In the genomic region with DNA sequence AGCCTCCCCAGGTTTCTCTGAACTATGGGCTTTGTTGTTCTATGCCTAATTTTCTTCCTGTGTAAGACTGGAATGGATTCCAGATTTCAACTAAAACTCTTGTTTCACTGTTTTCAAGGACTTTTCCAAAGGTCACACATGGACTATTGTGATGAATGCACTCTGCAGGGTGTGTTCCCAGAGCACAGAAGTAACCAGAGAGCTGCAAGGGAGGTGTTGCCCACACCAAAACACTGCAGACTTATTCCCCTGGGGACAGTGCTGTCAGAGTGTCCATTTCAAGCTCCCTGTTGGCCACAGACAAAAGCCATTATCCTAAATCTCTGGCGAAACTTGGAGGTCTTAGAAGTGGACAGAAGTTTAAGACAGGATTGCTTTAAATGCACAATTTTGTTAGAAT, we compare ENCODE assay signal across 26 cellular contexts.
DNase-seq lines count a peak whose midpoint lies in the region; ATAC-seq and TF ChIP-seq lines count a peak whose summit lies in the region.
"Had no signal": no experiment of that assay in that cellular context is flagged by ENCODE, and none has a peak within 500 bp of the region (broad histone marks: within the 10 kb centered on the region; RNA-seq: fewer than 3 reads in every experiment).

No MANE protein-coding gene starts in this region.

- peak; percentile 45 for DNase-seq in NCI-H2107 treated with DMSO at 0.1 percent for 48 hours (lab: John Stamatoyannopoulos, UW; ENCODE audit: unreplicated experiment)
- DNase-seq in glutamatergic neuron = no peak
- peak; percentile 59 for DNase-seq in pons (ENCODE audit: low spot score)
- DNase-seq in CD4-positive, alpha-beta T cell = no peak
- no peak for DNase-seq in kidney glomerular epithelial cell (lab: John Stamatoyannopoulos, UW)
- DNase-seq: activated B cell treated with CpG ODN at 0.5 μM for 24 hours; activated CD4-positive, alpha-beta memory T cell treated with anti-CD3 and anti-CD28 coated beads, Interleukin-2, amount 10 ng/mL, durations not matched to agents 7 days and 5 days; activated gamma-delta T cell; activated naive CD8-positive, alpha-beta T cell treated with anti-CD3 and anti-CD28 coated beads, Interleukin-2, amount 50 U/mL, for 24 hours; activated T-cell treated with anti-CD3 and anti-CD28 coated beads for 4 hours; body of pancreas; CD8-positive, alpha-beta memory T cell; effector memory CD8-positive, alpha-beta T cell; KG1; left cardiac atrium; MV-4-11; naive thymus-derived CD8-positive, alpha-beta T cell; NCI-H187 treated with DMSO at 0.1 percent for 48 hours; NCI-H510A; posterior cingulate gyrus; RPMI8226; T1000 had no signal

- CTCF ChIA-PET in HEK293 (lab: Yijun Ruan, JAX) = no interaction called here
- CTCF ChIA-PET in CD4-positive, alpha-beta T cell (lab: Charles Lee) = no interaction called here

- no peak for ATAC-seq in CD4-positive, alpha-beta T cell (ENCODE audit: poor library complexity)
- ATAC-seq in GM18873 (IDR thresholded peaks at IDR 0.05; ENCODE audit: low FRiP score, unreplicated experiment) = no peak
- ATAC-seq: activated naive CD8-positive, alpha-beta T cell treated with anti-CD3 and anti-CD28 coated beads, Interleukin-2, amount 50 U/mL, for 24 hours; body of pancreas; effector memory CD8-positive, alpha-beta T cell; esophagus mucosa; naive thymus-derived CD8-positive, alpha-beta T cell; stimulated activated effector memory CD8-positive, alpha-beta T cell treated with anti-CD3 and anti-CD28 coated beads, Interleukin-12 subunit alpha, Interleukin-12 subunit beta, amount 100 ng/mL, for 72 hours had no signal

- H3K4me1 Mint-ChIP-seq in glutamatergic neuron (ENCODE audit: low read depth, unreplicated experiment) = peaks cover 18% of the 10 kb centered on the region
- no peaks in the 10 kb centered on the region for H3K4me1 Mint-ChIP-seq in CD4-positive, alpha-beta T cell (ENCODE audit: low read depth)
- H3K4me1 Mint-ChIP-seq: activated naive CD8-positive, alpha-beta T cell treated with anti-CD3 and anti-CD28 coated beads, Interleukin-2, amount 50 U/mL, for 24 hours; CD8-positive, alpha-beta memory T cell; stimulated activated effector memory CD8-positive, alpha-beta T cell treated with anti-CD3 and anti-CD28 coated beads, Interleukin-12 subunit alpha, Interleukin-12 subunit beta, amount 100 ng/mL, for 72 hours had no signal

- POLR2A ChIA-PET in HEK293 (lab: Yijun Ruan, JAX) = no interaction called here
- POLR2A ChIA-PET in CD4-positive, alpha-beta T cell (lab: Charles Lee) = no interaction called here

- H3K27ac ChIP-seq in HEK293 (ENCODE audit: extremely low read depth, low read depth, low read length) = no peak overlapping the region
- H3K27ac ChIP-seq in CD4-positive, alpha-beta T cell (ENCODE audit: low read depth, low read length) = no peak overlapping the region
- H3K27ac ChIP-seq: body of pancreas had no signal

- H3K4me3 ChIP-seq in HEK293 (ENCODE audit: low read depth, low read length) = no peak overlapping the region
- H3K4me3 ChIP-seq: body of pancreas had no signal

- no peak for TF ChIP-seq CTCF in HEK293 (tag by site-specific recombination; IDR thresholded peaks at IDR 0.05)
- TF ChIP-seq CTCF in glutamatergic neuron (IDR thresholded peaks at IDR 0.05; ENCODE audit: partially characterized antibody, unreplicated experiment) = no peak
- TF ChIP-seq CTCF in CD4-positive, alpha-beta T cell (IDR thresholded peaks at IDR 0.05) = no peak

- H3K4me1 ChIP-seq in HEK293 (ENCODE audit: control insufficient read depth, insufficient read depth, low read length) = peaks cover 22% of the 10 kb centered on the region
- H3K4me1 ChIP-seq: body of pancreas had no signal

- H3K9me3 ChIP-seq in HEK293 (ENCODE audit: control insufficient read depth, insufficient read depth, low read depth, low read length) = no peaks in the 10 kb centered on the region
- H3K9me3 ChIP-seq in CD4-positive, alpha-beta T cell (ENCODE audit: control insufficient read depth, low read length) = no peaks in the 10 kb centered on the region
- H3K9me3 ChIP-seq: body of pancreas had no signal

- H3K27ac Mint-ChIP-seq in glutamatergic neuron (ENCODE audit: unreplicated experiment) = peak overlapping the region; percentile 64
- H3K27ac Mint-ChIP-seq in CD4-positive, alpha-beta T cell = no peak overlapping the region
- H3K27ac Mint-ChIP-seq: activated B cell treated with CpG ODN at 0.5 μM for 24 hours; activated CD4-positive, alpha-beta memory T cell treated with anti-CD3 and anti-CD28 coated beads, Interleukin-2, amount 10 ng/mL, durations not matched to agents 7 days and 5 days; activated naive CD8-positive, alpha-beta T cell treated with anti-CD3 and anti-CD28 coated beads, Interleukin-2, amount 50 U/mL, for 24 hours; CD8-positive, alpha-beta memory T cell; effector memory CD8-positive, alpha-beta T cell; stimulated activated effector memory CD8-positive, alpha-beta T cell treated with anti-CD3 and anti-CD28 coated beads, Interleukin-12 subunit alpha, Interleukin-12 subunit beta, amount 100 ng/mL, for 72 hours had no signal

- H3K4me3 Mint-ChIP-seq in glutamatergic neuron (ENCODE audit: unreplicated experiment) = peak overlapping the region; percentile 44
- H3K4me3 Mint-ChIP-seq in CD4-positive, alpha-beta T cell = no peak overlapping the region
- H3K4me3 Mint-ChIP-seq: activated B cell treated with CpG ODN at 0.5 μM for 24 hours; activated CD4-positive, alpha-beta memory T cell treated with anti-CD3 and anti-CD28 coated beads, Interleukin-2, amount 10 ng/mL, durations not matched to agents 7 days and 5 days; activated naive CD8-positive, alpha-beta T cell treated with anti-CD3 and anti-CD28 coated beads, Interleukin-2, amount 50 U/mL, for 24 hours; CD8-positive, alpha-beta memory T cell; effector memory CD8-positive, alpha-beta T cell; naive thymus-derived CD8-positive, alpha-beta T cell; stimulated activated effector memory CD8-positive, alpha-beta T cell treated with anti-CD3 and anti-CD28 coated beads, Interleukin-12 subunit alpha, Interleukin-12 subunit beta, amount 100 ng/mL, for 72 hours had no signal

- no peaks in the 10 kb centered on the region for H3K27me3 ChIP-seq in CD4-positive, alpha-beta T cell (ENCODE audit: control insufficient read depth, insufficient read depth, low read length)
- H3K27me3 ChIP-seq: body of pancreas had no signal

- peaks cover 4% of the 10 kb centered on the region for H3K9me3 Mint-ChIP-seq in glutamatergic neuron (ENCODE audit: unreplicated experiment)
- H3K9me3 Mint-ChIP-seq in CD4-positive, alpha-beta T cell = no peaks in the 10 kb centered on the region
- H3K9me3 Mint-ChIP-seq: activated B cell treated with CpG ODN at 0.5 μM for 24 hours; activated CD4-positive, alpha-beta memory T cell treated with anti-CD3 and anti-CD28 coated beads, Interleukin-2, amount 10 ng/mL, durations not matched to agents 7 days and 5 days; activated naive CD8-positive, alpha-beta T cell treated with anti-CD3 and anti-CD28 coated beads, Interleukin-2, amount 50 U/mL, for 24 hours; CD8-positive, alpha-beta memory T cell; effector memory CD8-positive, alpha-beta T cell; naive thymus-derived CD8-positive, alpha-beta T cell; stimulated activated effector memory CD8-positive, alpha-beta T cell treated with anti-CD3 and anti-CD28 coated beads, Interleukin-12 subunit alpha, Interleukin-12 subunit beta, amount 100 ng/mL, for 72 hours had no signal

- H3K27me3 Mint-ChIP-seq in glutamatergic neuron (ENCODE audit: unreplicated experiment) = no peaks in the 10 kb centered on the region
- no peaks in the 10 kb centered on the region for H3K27me3 Mint-ChIP-seq in CD4-positive, alpha-beta T cell
- H3K27me3 Mint-ChIP-seq: activated B cell treated with CpG ODN at 0.5 μM for 24 hours; activated CD4-positive, alpha-beta memory T cell treated with anti-CD3 and anti-CD28 coated beads, Interleukin-2, amount 10 ng/mL, durations not matched to agents 7 days and 5 days; activated naive CD8-positive, alpha-beta T cell treated with anti-CD3 and anti-CD28 coated beads, Interleukin-2, amount 50 U/mL, for 24 hours; effector memory CD8-positive, alpha-beta T cell; naive thymus-derived CD8-positive, alpha-beta T cell had no signal

- no peaks in the 10 kb centered on the region for H3K36me3 ChIP-seq in HEK293 (ENCODE audit: control insufficient read depth in 2 of 2, insufficient read depth in 1 of 2, low read length in 2 of 2)

- intact Hi-C loops in CD4-positive, alpha-beta T cell (cut with DNase I, micrococcal nuclease) = no loop called here

- H3K36me3 Mint-ChIP-seq in glutamatergic neuron (ENCODE audit: unreplicated experiment) = no peaks in the 10 kb centered on the region
- H3K36me3 Mint-ChIP-seq in CD4-positive, alpha-beta T cell (ENCODE audit: low read depth) = no peaks in the 10 kb centered on the region
- H3K36me3 Mint-ChIP-seq: CD8-positive, alpha-beta memory T cell; naive thymus-derived CD8-positive, alpha-beta T cell; stimulated activated effector memory CD8-positive, alpha-beta T cell treated with anti-CD3 and anti-CD28 coated beads, Interleukin-12 subunit alpha, Interleukin-12 subunit beta, amount 100 ng/mL, for 72 hours had no signal

TF ChIP-seq in HEK293, 187 proteins besides CTCF, POLR2A, EP300 and RAD21 (continues in another document):
- TF ChIP-seq SP3 (tag by site-specific recombination; IDR thresholded peaks at IDR 0.05) (no peak), ZNF114 (tag by site-specific recombination; IDR thresholded peaks at IDR 0.05) (no peak), OSR2 (tag by site-specific recombination; IDR thresholded peaks at IDR 0.05) (no peak), ZNF169 (tag by site-specific recombination; IDR thresholded peaks at IDR 0.05) (no peak), HOXC10 (CRISPR knock-in tag; IDR thresholded peaks at IDR 0.05) (no peak), ZBTB21 (tag by site-specific recombination; IDR thresholded peaks at IDR 0.05) (no peak), ZNF792 (tag by site-specific recombination; IDR thresholded peaks at IDR 0.05) (no peak), ZNF747 (tag by site-specific recombination; IDR thresholded peaks at IDR 0.05) (no peak), KLF1 (tag by site-specific recombination; IDR thresholded peaks at IDR 0.05) (peak; percentile 29; the same call in 1 of the 2 replicates), SP2 (tag by site-specific recombination; IDR thresholded peaks at IDR 0.05) (no peak)
- TF ChIP-seq, protein P1, sequence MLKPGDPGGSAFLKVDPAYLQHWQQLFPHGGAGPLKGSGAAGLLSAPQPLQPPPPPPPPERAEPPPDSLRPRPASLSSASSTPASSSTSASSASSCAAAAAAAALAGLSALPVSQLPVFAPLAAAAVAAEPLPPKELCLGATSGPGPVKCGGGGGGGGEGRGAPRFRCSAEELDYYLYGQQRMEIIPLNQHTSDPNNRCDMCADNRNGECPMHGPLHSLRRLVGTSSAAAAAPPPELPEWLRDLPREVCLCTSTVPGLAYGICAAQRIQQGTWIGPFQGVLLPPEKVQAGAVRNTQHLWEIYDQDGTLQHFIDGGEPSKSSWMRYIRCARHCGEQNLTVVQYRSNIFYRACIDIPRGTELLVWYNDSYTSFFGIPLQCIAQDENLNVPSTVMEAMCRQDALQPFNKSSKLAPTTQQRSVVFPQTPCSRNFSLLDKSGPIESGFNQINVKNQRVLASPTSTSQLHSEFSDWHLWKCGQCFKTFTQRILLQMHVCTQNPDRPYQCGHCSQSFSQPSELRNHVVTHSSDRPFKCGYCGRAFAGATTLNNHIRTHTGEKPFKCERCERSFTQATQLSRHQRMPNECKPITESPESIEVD (tag by site-specific recombination; IDR thresholded peaks at IDR 0.05) = 0 out of 2 replicates have a peak, but pooled peaks have one; percentile 51

Comparison
In these comparisons a context has a peak if more than half of its experiments do, and no peak if none do; other contexts are left out.
1. DNase-seq: peak in NCI-H2107 treated with DMSO at 0.1 percent for 48 hours (single experiment) and pons (single experiment); none in glutamatergic neuron (single experiment), CD4-positive, alpha-beta T cell (0 of 10) and kidney glomerular epithelial cell (single experiment).